ENCODE assay signal across 1 cellular context in genomic region chr1:161738627-161739287, GRCh38.
TF ChIP-seq lines count a peak whose summit lies in the region.

No MANE protein-coding gene starts in this region.

TF ChIP-seq in K562, 482 proteins besides CTCF, POLR2A, EP300 and RAD21 (continued from another document and continues in another):
- TF ChIP-seq FOXP4 (CRISPR knock-in tag; IDR thresholded peaks at IDR 0.05; ENCODE audit: borderline replicate concordance) (no peak), ZFP91 (CRISPR knock-in tag; IDR thresholded peaks at IDR 0.05) (no peak), PHB2 (IDR thresholded peaks at IDR 0.05; ENCODE audit: low read depth) (0 out of 2 replicates have a peak, but pooled peaks have one; percentile 19), ID3 (CRISPR knock-in tag; IDR thresholded peaks at IDR 0.05) (no peak), ID3 (tag; IDR thresholded peaks at IDR 0.05) (no peak), ZNF224 (CRISPR knock-in tag; IDR thresholded peaks at IDR 0.05) (no peak), ADNP (tag; IDR thresholded peaks at IDR 0.05) (no peak; the same call in 1 of the 2 replicates), NCOA1 (IDR thresholded peaks at IDR 0.05; ENCODE audit: low read depth) (0 out of 2 replicates have a peak, but pooled peaks have one; percentile 40), ZNF41 (CRISPR knock-in tag; conservative IDR thresholded peaks at IDR 0.05) (no peak), NCOA6 (IDR thresholded peaks at IDR 0.05) (no peak), CBX8 (IDR thresholded peaks at IDR 0.05; ENCODE audit: borderline replicate concordance, extremely low read depth, low read depth, low read length, poor library complexity, severe bottlenecking) (no peak), ZNF584 (CRISPR knock-in tag; IDR thresholded peaks at IDR 0.05; ENCODE audit: low read depth) (no peak), ZNF239 (CRISPR knock-in tag; IDR thresholded peaks at IDR 0.05) (no peak), NBN (IDR thresholded peaks at IDR 0.05; ENCODE audit: low read depth) (peak; percentile 90), CHD7 (IDR thresholded peaks at IDR 0.05; ENCODE audit: low read depth, low read length) (no peak), MBD1 (CRISPR knock-in tag; IDR thresholded peaks at IDR 0.05) (no peak), ZNF449 (CRISPR knock-in tag; IDR thresholded peaks at IDR 0.05) (no peak), SPI1 (IDR thresholded peaks at IDR 0.05; ENCODE audit: borderline replicate concordance, low read depth, low read length) (0 out of 2 replicates have a peak, but pooled peaks have one; percentile 10), YBX1 (IDR thresholded peaks at IDR 0.05) (no peak), ZZZ3 (IDR thresholded peaks at IDR 0.05) (no peak), CHD1 (IDR thresholded peaks at IDR 0.05; ENCODE audit: low read length) (no peak), NCOA4 (IDR thresholded peaks at IDR 0.05; ENCODE audit: partially characterized antibody) (peak; percentile 69), GTF2E2 (tag; IDR thresholded peaks at IDR 0.05) (no peak), CREB3L1 (IDR thresholded peaks at IDR 0.05; ENCODE audit: borderline replicate concordance, low read depth) (no peak), ZFP30 (CRISPR knock-in tag; IDR thresholded peaks at IDR 0.05; ENCODE audit: borderline replicate concordance) (no peak), ZNF23 (CRISPR knock-in tag; IDR thresholded peaks at IDR 0.05) (no peak), L3MBTL2 (IDR thresholded peaks at IDR 0.05) (no peak; the same call in 1 of the 2 replicates), HOXB6 (CRISPR knock-in tag; IDR thresholded peaks at IDR 0.05; ENCODE audit: borderline replicate concordance) (no peak), ZSCAN29 (IDR thresholded peaks at IDR 0.05) (no peak), PPARD (CRISPR knock-in tag; IDR thresholded peaks at IDR 0.05) (no peak), ZNF217 (CRISPR knock-in tag; IDR thresholded peaks at IDR 0.05) (no peak), SAFB2 (IDR thresholded peaks at IDR 0.05; ENCODE audit: borderline replicate concordance, low read depth, low read length, severe bottlenecking) (no peak), ZNF197 (CRISPR knock-in tag; IDR thresholded peaks at IDR 0.05; ENCODE audit: low read depth) (no peak), HIVEP1 (CRISPR knock-in tag; IDR thresholded peaks at IDR 0.05) (no peak), IRF1 (CRISPR knock-in tag; IDR thresholded peaks at IDR 0.05; ENCODE audit: borderline replicate concordance) (no peak), EHMT2 (IDR thresholded peaks at IDR 0.05) (peak; percentile 68), HMG20B (CRISPR knock-in tag; IDR thresholded peaks at IDR 0.05) (no peak), KDM2B (CRISPR knock-in tag; IDR thresholded peaks at IDR 0.05) (no peak), ZNF354B (CRISPR knock-in tag; IDR thresholded peaks at IDR 0.05) (no peak), POLR3G (IDR thresholded peaks at IDR 0.05; ENCODE audit: extremely low read depth, insufficient read length, insufficient replicate concordance) (no peak), FOXA3 (CRISPR knock-in tag; conservative IDR thresholded peaks at IDR 0.05 in 1 of 2, IDR thresholded peaks at IDR 0.05 in 1 of 2) (no peak), ZNF263 (CRISPR knock-in tag; IDR thresholded peaks at IDR 0.05; ENCODE audit: borderline replicate concordance) (no peak; the same call in 1 of the 2 replicates), ZNF143 (CRISPR knock-in tag; IDR thresholded peaks at IDR 0.05) (no peak)
